8 cellular contexts compared by ENCODE assay signal in the genomic region with DNA sequence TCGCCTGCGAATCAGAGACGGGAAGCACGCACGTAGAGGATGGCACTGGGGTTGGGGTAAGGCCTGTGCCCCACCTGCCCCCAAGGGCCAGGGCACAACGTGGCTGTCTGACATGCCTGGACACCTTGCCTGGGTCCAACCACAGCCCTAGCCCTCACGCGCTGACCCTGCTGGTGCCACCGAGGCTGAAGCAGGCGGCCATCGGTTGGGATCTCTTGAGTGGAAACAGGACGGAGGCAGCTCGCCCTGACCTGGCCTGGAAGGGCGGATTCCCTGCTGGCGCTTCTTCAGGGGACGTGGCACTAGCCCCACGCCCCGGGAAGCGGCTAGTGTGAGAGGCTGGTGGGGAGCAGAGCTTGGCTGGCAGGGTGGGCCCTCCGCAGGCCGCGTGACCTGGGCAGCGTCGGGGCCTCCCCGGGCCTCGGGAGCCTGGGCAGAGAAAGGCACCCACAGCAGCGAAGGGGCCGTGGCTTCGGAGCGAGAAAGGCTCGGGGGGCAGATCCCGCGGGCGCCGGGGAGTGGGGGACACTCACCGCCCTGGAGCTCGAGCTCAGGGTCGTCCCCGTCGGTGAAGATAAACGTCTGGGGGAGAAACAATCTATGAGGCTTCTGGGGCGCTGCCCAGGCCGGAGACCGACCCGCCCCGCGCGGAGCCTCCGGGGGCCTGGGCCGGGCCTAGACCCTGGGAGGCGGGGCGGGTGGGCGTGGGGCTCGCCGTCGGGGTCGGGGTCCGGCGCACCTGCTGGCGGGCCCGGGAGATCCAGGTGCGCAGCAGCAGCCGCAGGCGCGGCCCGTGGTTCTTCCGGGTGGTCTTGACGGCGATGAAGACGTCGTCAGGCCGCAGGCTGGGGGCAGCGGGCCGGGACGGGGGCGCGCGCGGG. TPM values are rescaled to one million over a fixed set of nuclear protein-coding genes. Genes with fewer than 3 reads are reported as not detected.
A peak's percentile ranks its signal among the peaks of the same experiment; 100 is the strongest.
DNase-seq lines count a peak whose midpoint lies in the region; ATAC-seq lines count a peak whose summit lies in the region.

No MANE protein-coding gene starts in this region.

- no peak for DNase-seq in stimulated activated naive CD8-positive, alpha-beta T cell treated with anti-CD3 and anti-CD28 coated beads, Interleukin-15, Interleukin-2, amounts not matched to agents 100 U/mL and 50 U/mL, for 24 hours
- DNase-seq in activated naive CD4-positive, alpha-beta T cell treated with anti-CD3 and anti-CD28 coated beads, Interleukin-2, amount 50 U/mL, for 72 hours (ENCODE audit: low spot score in 2 of 2) = no peak
- DNase-seq in iPS DF 6.9 (ENCODE audit: low read depth, low spot score) (no peak), glomerular visceral epithelial cell (ENCODE audit: extremely low spot score) (no peak), hippocampal formation (lab: John Stamatoyannopoulos, UW) (no peak), NCI-H524 (lab: John Stamatoyannopoulos, UW) (no peak)
- DNase-seq in stimulated activated effector memory CD8-positive, alpha-beta T cell treated with anti-CD3 and anti-CD28 coated beads, Interleukin-12 subunit alpha, Interleukin-12 subunit beta, amount 100 ng/mL, for 72 hours (ENCODE audit: low spot score in 2 of 2) = no peak

- no peaks in the 10 kb centered on the region; the same call in 1 of the 2 replicates for H3K27me3 ChIP-seq in iPS DF 6.9 (ENCODE audit: control insufficient read depth, insufficient read depth, low read length)

- peak overlapping the region; percentile 58 for H3K27ac Mint-ChIP-seq in stimulated activated naive CD8-positive, alpha-beta T cell treated with anti-CD3 and anti-CD28 coated beads, Interleukin-15, Interleukin-2, amounts not matched to agents 100 ng/mL and 50 ng/mL, for 24 hours
- peak overlapping the region; percentile 83 to 90 for H3K27ac Mint-ChIP-seq in activated naive CD4-positive, alpha-beta T cell treated with anti-CD3 and anti-CD28 coated beads, Interleukin-2, amount 50 U/mL, for 72 hours
- H3K27ac Mint-ChIP-seq in stimulated activated effector memory CD8-positive, alpha-beta T cell treated with anti-CD3 and anti-CD28 coated beads, Interleukin-12 subunit alpha, Interleukin-12 subunit beta, amount 100 ng/mL, for 72 hours = peak overlapping the region; percentile 91

- no peaks in the 10 kb centered on the region for H3K27me3 Mint-ChIP-seq in stimulated activated naive CD8-positive, alpha-beta T cell treated with anti-CD3 and anti-CD28 coated beads, Interleukin-15, Interleukin-2, amounts not matched to agents 100 ng/mL and 50 ng/mL, for 24 hours

- peak overlapping the region; percentile 87 for H3K4me3 Mint-ChIP-seq in stimulated activated naive CD8-positive, alpha-beta T cell treated with anti-CD3 and anti-CD28 coated beads, Interleukin-15, Interleukin-2, amounts not matched to agents 100 ng/mL and 50 ng/mL, for 24 hours
- H3K4me3 Mint-ChIP-seq in stimulated activated effector memory CD8-positive, alpha-beta T cell treated with anti-CD3 and anti-CD28 coated beads, Interleukin-12 subunit alpha, Interleukin-12 subunit beta, amount 100 ng/mL, for 72 hours = peak overlapping the region; percentile 83

- H3K4me1 Mint-ChIP-seq in stimulated activated naive CD8-positive, alpha-beta T cell treated with anti-CD3 and anti-CD28 coated beads, Interleukin-15, Interleukin-2, amounts not matched to agents 100 ng/mL and 50 ng/mL, for 24 hours (ENCODE audit: low read depth) = peaks cover 18% of the 10 kb centered on the region
- H3K4me1 Mint-ChIP-seq in stimulated activated effector memory CD8-positive, alpha-beta T cell treated with anti-CD3 and anti-CD28 coated beads, Interleukin-12 subunit alpha, Interleukin-12 subunit beta, amount 100 ng/mL, for 72 hours = peaks cover 29% of the 10 kb centered on the region

- H3K36me3 ChIP-seq in iPS DF 6.9 (ENCODE audit: control insufficient read depth, insufficient read depth, low read length) = peaks cover 35% of the 10 kb centered on the region

- peaks cover 5% of the 10 kb centered on the region; the same call in 1 of the 2 replicates for H3K4me1 ChIP-seq in iPS DF 6.9 (ENCODE audit: control insufficient read depth, insufficient read depth, low read length)

- H3K27ac ChIP-seq in iPS DF 6.9 (ENCODE audit: low read length) = no peak overlapping the region

- H3K9me3 Mint-ChIP-seq in stimulated activated naive CD8-positive, alpha-beta T cell treated with anti-CD3 and anti-CD28 coated beads, Interleukin-15, Interleukin-2, amounts not matched to agents 100 ng/mL and 50 ng/mL, for 24 hours = no peaks in the 10 kb centered on the region
- H3K9me3 Mint-ChIP-seq in activated naive CD4-positive, alpha-beta T cell treated with anti-CD3 and anti-CD28 coated beads, Interleukin-2, amount 50 U/mL, for 72 hours = no peaks in the 10 kb centered on the region
- no peaks in the 10 kb centered on the region for H3K9me3 Mint-ChIP-seq in stimulated activated effector memory CD8-positive, alpha-beta T cell treated with anti-CD3 and anti-CD28 coated beads, Interleukin-12 subunit alpha, Interleukin-12 subunit beta, amount 100 ng/mL, for 72 hours

- no peak for ATAC-seq in stimulated activated naive CD8-positive, alpha-beta T cell treated with anti-CD3 and anti-CD28 coated beads, Interleukin-15, Interleukin-2, amounts not matched to agents 100 U/mL and 50 U/mL, for 24 hours
- ATAC-seq in activated naive CD4-positive, alpha-beta T cell treated with anti-CD3 and anti-CD28 coated beads, Interleukin-2, amount 50 U/mL, for 72 hours = peak; percentile 11 to 31
- peak; percentile 9 for ATAC-seq in stimulated activated effector memory CD8-positive, alpha-beta T cell treated with anti-CD3 and anti-CD28 coated beads, Interleukin-12 subunit alpha, Interleukin-12 subunit beta, amount 100 ng/mL, for 72 hours

- H3K36me3 Mint-ChIP-seq in stimulated activated naive CD8-positive, alpha-beta T cell treated with anti-CD3 and anti-CD28 coated beads, Interleukin-15, Interleukin-2, amounts not matched to agents 100 ng/mL and 50 ng/mL, for 24 hours (ENCODE audit: low read depth) = peaks cover 4% of the 10 kb centered on the region
- no peaks in the 10 kb centered on the region for H3K36me3 Mint-ChIP-seq in activated naive CD4-positive, alpha-beta T cell treated with anti-CD3 and anti-CD28 coated beads, Interleukin-2, amount 50 U/mL, for 72 hours
- peaks cover 12% of the 10 kb centered on the region for H3K36me3 Mint-ChIP-seq in stimulated activated effector memory CD8-positive, alpha-beta T cell treated with anti-CD3 and anti-CD28 coated beads, Interleukin-12 subunit alpha, Interleukin-12 subunit beta, amount 100 ng/mL, for 72 hours

- H3K4me3 ChIP-seq in iPS DF 6.9 (ENCODE audit: low read length) = peak overlapping the region; percentile 75; the same call in 1 of the 2 replicates

- no CpG with 5 or more reads among the region's 79 CpGs for WGBS in iPS DF 6.9 (ENCODE audit: insufficient coverage, insufficient read length)

- H3K9me3 ChIP-seq in iPS DF 6.9 (ENCODE audit: control insufficient read depth, insufficient read depth, low read length) = no peaks in the 10 kb centered on the region

RNA-seq across cellular contexts. Expression of gene RFNG, which starts 0.6 kb away (rescaled TPM):
- 10 to 100 TPM; 21.5 to 24.2 TPM for total RNA-seq in activated naive CD4-positive, alpha-beta T cell treated with anti-CD3 and anti-CD28 coated beads, Interleukin-2, amount 50 U/mL, for 72 hours

RNA-seq across cellular contexts. Expression of gene GPS1, which starts 0.7 kb away (rescaled TPM):
- total RNA-seq in activated naive CD4-positive, alpha-beta T cell treated with anti-CD3 and anti-CD28 coated beads, Interleukin-2, amount 50 U/mL, for 72 hours = 10 to 100 TPM; 60.3 to 77.1 TPM

RNA-seq across cellular contexts. Expression of gene DCXR, which starts 13.5 kb away (rescaled TPM):
- 100 to 1,000 TPM in 1 of 2 donors, 10 to 100 TPM in 1; 85.5 to 128 TPM for total RNA-seq in activated naive CD4-positive, alpha-beta T cell treated with anti-CD3 and anti-CD28 coated beads, Interleukin-2, amount 50 U/mL, for 72 hours

RNA-seq across cellular contexts. Expression of gene DUS1L, which starts 14.6 kb away (rescaled TPM):
- total RNA-seq in activated naive CD4-positive, alpha-beta T cell treated with anti-CD3 and anti-CD28 coated beads, Interleukin-2, amount 50 U/mL, for 72 hours = 100 to 1,000 TPM in 1 of 2 donors, 10 to 100 TPM in 1; 86.2 to 103 TPM

RNA-seq across cellular contexts. Expression of gene RAC3, which starts 19.5 kb away (rescaled TPM):
- total RNA-seq in activated naive CD4-positive, alpha-beta T cell treated with anti-CD3 and anti-CD28 coated beads, Interleukin-2, amount 50 U/mL, for 72 hours = 10 to 100 TPM in 1 of 2 donors, 1 to 10 TPM in 1; 5.7 to 13.5 TPM
